In the genomic region with DNA sequence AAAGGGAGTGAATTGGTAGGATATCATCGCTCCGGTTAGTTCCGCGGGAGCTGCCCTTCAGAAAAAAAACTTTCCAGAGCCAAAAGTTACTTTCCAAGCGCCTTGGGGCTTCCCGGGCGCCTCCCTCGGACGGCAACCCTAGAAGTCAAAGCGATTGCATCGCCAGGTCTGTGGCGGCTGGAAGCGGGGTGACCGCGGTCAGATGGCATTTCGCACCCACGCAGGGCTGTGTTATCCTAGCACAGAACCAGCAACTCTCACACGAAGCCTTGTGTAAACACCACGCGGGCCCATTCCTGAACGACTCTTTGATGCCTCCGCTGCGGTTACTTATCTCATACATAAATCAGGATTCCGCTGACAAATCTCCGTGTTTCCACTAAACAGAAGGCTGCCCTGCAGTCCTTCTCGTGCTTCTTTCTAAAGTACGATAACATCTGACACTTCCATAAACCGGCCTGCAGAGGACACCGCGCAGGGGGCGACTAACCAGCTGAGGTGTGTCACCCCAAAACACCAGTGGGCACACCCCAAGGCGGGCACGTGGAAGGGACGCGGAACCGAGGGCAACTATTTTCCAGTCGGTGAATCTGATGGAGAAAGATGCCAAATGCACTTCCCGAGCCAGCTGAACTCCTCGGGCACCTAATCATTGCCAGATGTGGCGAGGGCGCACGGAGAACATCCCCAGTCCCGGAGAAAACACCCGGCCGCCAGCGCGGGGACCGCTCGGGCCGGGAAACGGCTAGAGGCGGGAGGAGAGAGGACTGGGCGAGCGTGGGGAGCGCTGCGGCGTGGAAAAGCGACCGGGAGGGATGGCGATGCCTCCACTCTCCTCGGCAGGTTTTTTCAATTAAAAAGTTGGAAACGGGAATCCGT, we compare ENCODE assay signal across 1 cellular context.
A peak's percentile ranks its signal among the peaks of the same experiment; 100 is the strongest.
TF ChIP-seq lines count a peak whose summit lies in the region.

No MANE protein-coding gene starts in this region.

TF ChIP-seq in HEK293, 187 proteins besides CTCF, POLR2A, EP300 and RAD21 (continued from another document):
- no peak for TF ChIP-seq ATF2 (tag by site-specific recombination; IDR thresholded peaks at IDR 0.05; ENCODE audit: low read depth)
- TF ChIP-seq ZNF514 (tag by site-specific recombination; IDR thresholded peaks at IDR 0.05), result no peak
- TF ChIP-seq ZNF660 (tag by site-specific recombination; IDR thresholded peaks at IDR 0.05), result peak; percentile 48; the same call in 1 of the 2 replicates
- TF ChIP-seq ZNF292 (tag by site-specific recombination; IDR thresholded peaks at IDR 0.05; ENCODE audit: borderline replicate concordance, low read depth), result no peak
- TF ChIP-seq ZNF501 (tag by site-specific recombination; IDR thresholded peaks at IDR 0.05), result peak; percentile 77
- no peak for TF ChIP-seq ZNF837 (tag by site-specific recombination; IDR thresholded peaks at IDR 0.05)
- TF ChIP-seq KLF7 (tag by site-specific recombination; IDR thresholded peaks at IDR 0.05; ENCODE audit: borderline replicate concordance), result peak; percentile 77; the same call in 1 of the 2 replicates
- TF ChIP-seq ZNF792 (tag by site-specific recombination; IDR thresholded peaks at IDR 0.05), result no peak
- peak; percentile 94 for TF ChIP-seq ZSCAN30 (tag by site-specific recombination; IDR thresholded peaks at IDR 0.05)
- TF ChIP-seq ZNF510 (tag by site-specific recombination; IDR thresholded peaks at IDR 0.05; ENCODE audit: insufficient replicate concordance), result peak; percentile 7
- TF ChIP-seq, protein P1, sequence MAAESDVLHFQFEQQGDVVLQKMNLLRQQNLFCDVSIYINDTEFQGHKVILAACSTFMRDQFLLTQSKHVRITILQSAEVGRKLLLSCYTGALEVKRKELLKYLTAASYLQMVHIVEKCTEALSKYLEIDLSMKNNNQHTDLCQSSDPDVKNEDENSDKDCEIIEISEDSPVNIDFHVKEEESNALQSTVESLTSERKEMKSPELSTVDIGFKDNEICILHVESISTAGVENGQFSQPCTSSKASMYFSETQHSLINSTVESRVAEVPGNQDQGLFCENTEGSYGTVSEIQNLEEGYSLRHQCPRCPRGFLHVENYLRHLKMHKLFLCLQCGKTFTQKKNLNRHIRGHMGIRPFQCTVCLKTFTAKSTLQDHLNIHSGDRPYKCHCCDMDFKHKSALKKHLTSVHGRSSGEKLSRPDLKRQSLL (tag by site-specific recombination; IDR thresholded peaks at IDR 0.05), result peak; percentile 88
- TF ChIP-seq ZNF398 (tag by site-specific recombination; IDR thresholded peaks at IDR 0.05), result peak; percentile 39
- no peak for TF ChIP-seq ZNF248 (tag by site-specific recombination; IDR thresholded peaks at IDR 0.05)
- no peak for TF ChIP-seq ZNF112 (tag by site-specific recombination; IDR thresholded peaks at IDR 0.05)
- no peak for TF ChIP-seq MZF1 (tag by site-specific recombination; IDR thresholded peaks at IDR 0.05; ENCODE audit: borderline replicate concordance)
- 0 out of 2 replicates have a peak, but pooled peaks have one; percentile 21 for TF ChIP-seq SP3 (tag by site-specific recombination; IDR thresholded peaks at IDR 0.05)
- peak; percentile 44; the same call in 1 of the 2 replicates for TF ChIP-seq ZNF664 (tag by site-specific recombination; IDR thresholded peaks at IDR 0.05)
- TF ChIP-seq YY2 (tag by site-specific recombination; IDR thresholded peaks at IDR 0.05), result no peak; the same call in 1 of the 2 replicates
- TF ChIP-seq ZNF585B (tag by site-specific recombination; IDR thresholded peaks at IDR 0.05), result no peak
- TF ChIP-seq ZBTB17 (tag by site-specific recombination; IDR thresholded peaks at IDR 0.05), result peak; percentile 78
- TF ChIP-seq ZFP69B (tag by site-specific recombination; IDR thresholded peaks at IDR 0.05), result peak; percentile 58; the same call in 1 of the 2 replicates
- TF ChIP-seq, protein P2, sequence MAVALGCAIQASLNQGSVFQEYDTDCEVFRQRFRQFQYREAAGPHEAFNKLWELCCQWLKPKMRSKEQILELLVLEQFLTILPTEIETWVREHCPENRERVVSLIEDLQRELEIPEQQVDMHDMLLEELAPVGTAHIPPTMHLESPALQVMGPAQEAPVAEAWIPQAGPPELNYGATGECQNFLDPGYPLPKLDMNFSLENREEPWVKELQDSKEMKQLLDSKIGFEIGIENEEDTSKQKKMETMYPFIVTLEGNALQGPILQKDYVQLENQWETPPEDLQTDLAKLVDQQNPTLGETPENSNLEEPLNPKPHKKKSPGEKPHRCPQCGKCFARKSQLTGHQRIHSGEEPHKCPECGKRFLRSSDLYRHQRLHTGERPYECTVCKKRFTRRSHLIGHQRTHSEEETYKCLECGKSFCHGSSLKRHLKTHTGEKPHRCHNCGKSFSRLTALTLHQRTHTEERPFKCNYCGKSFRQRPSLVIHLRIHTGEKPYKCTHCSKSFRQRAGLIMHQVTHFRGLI (tag by site-specific recombination; IDR thresholded peaks at IDR 0.05), result no peak; the same call in 1 of the 2 replicates
- no peak for TF ChIP-seq ZNF529 (tag by site-specific recombination; IDR thresholded peaks at IDR 0.05; ENCODE audit: insufficient replicate concordance)
- TF ChIP-seq ZBTB8A (tag by site-specific recombination; IDR thresholded peaks at IDR 0.05), result peak; percentile 68
